Comparison of ENCODE assay signal across 22 cellular contexts in the genomic region with DNA sequence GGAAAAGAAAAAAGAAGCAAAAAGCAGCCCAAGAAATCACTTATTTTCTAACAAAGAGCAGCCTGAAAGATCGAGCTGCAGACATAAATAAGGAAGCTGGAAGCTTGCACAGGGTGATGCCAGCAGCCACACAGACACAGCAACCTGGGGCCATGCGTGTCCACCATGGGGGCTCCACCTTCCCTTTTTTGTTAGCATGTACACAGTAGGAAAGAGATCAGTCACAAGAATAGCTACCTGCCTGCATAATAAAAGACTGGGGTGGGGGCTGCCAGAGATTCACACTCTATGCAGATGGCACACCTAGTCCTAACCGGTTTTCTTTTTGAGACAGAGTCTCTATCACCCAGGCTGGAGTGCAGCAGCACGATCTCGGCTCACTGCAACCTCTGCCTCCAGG. TPM values are rescaled to one million over a fixed set of nuclear protein-coding genes. Genes with fewer than 3 reads are reported as not detected.
DNase-seq lines count a peak whose midpoint lies in the region; ATAC-seq, FAIRE-seq and TF ChIP-seq lines count a peak whose summit lies in the region.
"Had no signal": no experiment of that assay in that cellular context is flagged by ENCODE, and none has a peak within 500 bp of the region (broad histone marks: within the 10 kb centered on the region; RNA-seq: fewer than 3 reads in every experiment).

No MANE protein-coding gene starts in this region.

- TF ChIP-seq EP300 in HepG2 (IDR thresholded peaks at IDR 0.05; ENCODE audit: low read depth in 2 of 2, low read length in 2 of 2) (no peak), HepG2 (CRISPR knock-in tag; IDR thresholded peaks at IDR 0.05; ENCODE audit: borderline replicate concordance) (no peak)

- no peak for DNase-seq in HepG2 (ENCODE audit: low spot score)
- no peak for DNase-seq in right lobe of liver
- no peak for DNase-seq in WERI-Rb-1
- DNase-seq in vagina (ENCODE audit: extremely low spot score in 2 of 2) = no peak
- DNase-seq in ACHN = no peak
- DNase-seq: Calu3; CD8-positive, alpha-beta T cell; DMS53; HFFc6; NCI-H1105; NCI-H1694; NCI-H2081 treated with DMSO at 0.1 percent for 48 hours; NCI-H446 treated with DMSO at 0.1 percent for 48 hours; NCI-H69 had no signal

- H3K36me3 ChIP-seq in HepG2 (replicated peaks in 1 of 2; ENCODE audit: control insufficient read depth in 1 of 2, insufficient read depth in 2 of 2, low read length in 2 of 2) = no peaks in the 10 kb centered on the region
- H3K36me3 ChIP-seq in right lobe of liver = no peaks in the 10 kb centered on the region
- H3K36me3 ChIP-seq in WERI-Rb-1 = peaks cover 8% of the 10 kb centered on the region
- H3K36me3 ChIP-seq in iPS-18a (ENCODE audit: control insufficient read depth, low read depth, low read length) = no peaks in the 10 kb centered on the region
- H3K36me3 ChIP-seq in vagina = no peaks in the 10 kb centered on the region

- H3K4me3 ChIP-seq in HepG2 (replicated peaks in 1 of 3; ENCODE audit: insufficient read depth in 1 of 3, low read depth in 2 of 3, low read length in 3 of 3) (no peak overlapping the region), right lobe of liver (no peak overlapping the region), WERI-Rb-1 (ENCODE audit: low read depth, low read length) (no peak overlapping the region), iPS-18a (ENCODE audit: low read length) (peak overlapping the region; percentile 2), vagina (no peak overlapping the region)
- H3K4me3 ChIP-seq: BLaER1 had no signal

- in situ Hi-C loops in HepG2 (cut with HindIII; ENCODE audit: extremely low pct_ligation_motif_present, low pct_unique_long_range_greater_than_20kb) (no loop called here), ACHN (cut with HindIII; ENCODE audit: low pct_ligation_motif_present, low pct_unique_long_range_greater_than_20kb, low sequenced_read_pairs) (no loop called here)

- ATAC-seq in HepG2 (no peak), right lobe of liver (no peak), HG02571 (IDR thresholded peaks at IDR 0.05; ENCODE audit: unreplicated experiment) (no peak), GM18519 (IDR thresholded peaks at IDR 0.05; ENCODE audit: low FRiP score, unreplicated experiment) (no peak)
- ATAC-seq: CD8-positive, alpha-beta T cell; Right ventricle myocardium inferior had no signal

- H3K27me3 ChIP-seq in HepG2 (ENCODE audit: control insufficient read depth in 1 of 2, insufficient read depth in 2 of 2, low read length in 2 of 2) = no peaks in the 10 kb centered on the region; a peak in 1 of 5 replicates
- H3K27me3 ChIP-seq in right lobe of liver = no peaks in the 10 kb centered on the region
- no peaks in the 10 kb centered on the region for H3K27me3 ChIP-seq in WERI-Rb-1 (ENCODE audit: insufficient read depth, low read depth, severe bottlenecking)
- no peaks in the 10 kb centered on the region for H3K27me3 ChIP-seq in iPS-18a (ENCODE audit: control insufficient read depth, insufficient read depth, low read length)
- H3K27me3 ChIP-seq in vagina = no peaks in the 10 kb centered on the region
- H3K27me3 ChIP-seq: BLaER1 had no signal

- no peak for TF ChIP-seq CTCF in HepG2 (CRISPR knock-in tag; IDR thresholded peaks at IDR 0.05)
- no peak for TF ChIP-seq CTCF in right lobe of liver (IDR thresholded peaks at IDR 0.05)
- no peak for TF ChIP-seq CTCF in WERI-Rb-1 (IDR thresholded peaks at IDR 0.05; ENCODE audit: low read depth, low read length)
- TF ChIP-seq CTCF in vagina (IDR thresholded peaks at IDR 0.05) = no peak

- H3K9ac ChIP-seq in HepG2 (ENCODE audit: insufficient read depth, low read depth, low read length) (no peak overlapping the region), iPS-18a (ENCODE audit: low read length) (no peak overlapping the region)
- H3K9ac ChIP-seq: BLaER1 had no signal

- intact Hi-C loops in HepG2 (cut with micrococcal nuclease; ENCODE audit: unreplicated experiment) = loop anchor here (2.0 kb wide), 1 partner anchor 53 kb away; no protein-coding TSS in a partner anchor
- intact Hi-C loops in right lobe of liver (cut with DNase I) = no loop called here
- intact Hi-C loops in vagina (cut with DNase I) = loop anchor here (10.0 kb wide), 1 partner anchor 55 kb away; a partner anchor contains a TSS

- WGBS in HepG2 (ENCODE audit: low lambda C conversion rate) = 92% methylated on average over 5 of the region's 5 CpGs
- WGBS in right lobe of liver (ENCODE audit: insufficient coverage, low coverage, low lambda C conversion rate, missing lambda C conversion rate) = 83% methylated on average over 2 of the region's 5 CpGs

- H4K20me1 ChIP-seq in HepG2 (ENCODE audit: insufficient read depth, low read length) = 0 out of 2 replicates have a peak, but pooled peaks cover 3% of the 10 kb centered on the region

- TF ChIP-seq POLR2A in HepG2 (IDR thresholded peaks at IDR 0.05; ENCODE audit: insufficient read depth in 1 of 2, low read depth in 2 of 2, low read length in 2 of 2) = no peak
- TF ChIP-seq POLR2A in right lobe of liver (IDR thresholded peaks at IDR 0.05) = no peak
- no peak for TF ChIP-seq POLR2A in vagina (IDR thresholded peaks at IDR 0.05)

- no TSS peak for BruUV-seq in HepG2 (replicated peaks; lab: Mats Ljungman, UMichigan)

- H3K9me3 ChIP-seq in HepG2 (ENCODE audit: low read length) = no peaks in the 10 kb centered on the region
- H3K9me3 ChIP-seq in right lobe of liver = no peaks in the 10 kb centered on the region
- peaks cover 4% of the 10 kb centered on the region for H3K9me3 ChIP-seq in WERI-Rb-1 (ENCODE audit: severe bottlenecking)
- H3K9me3 ChIP-seq in iPS-18a (ENCODE audit: control insufficient read depth, low read depth, low read length) = no peaks in the 10 kb centered on the region
- no peaks in the 10 kb centered on the region for H3K9me3 ChIP-seq in vagina
- H3K9me3 ChIP-seq: BLaER1 had no signal

- H3K79me2 ChIP-seq in HepG2 (ENCODE audit: insufficient read depth, low read length) = peaks cover 22% of the 10 kb centered on the region

- no peak overlapping the region for H3K4me2 ChIP-seq in HepG2 (ENCODE audit: low read depth, low read length)
- H3K4me2 ChIP-seq: BLaER1 had no signal

- no peak for FAIRE-seq in HepG2 (lab: Jason Lieb, UNC)
- FAIRE-seq: A204.1, H54, RCC 7860 had no signal

- no peak overlapping the region for H2AFZ ChIP-seq in HepG2 (ENCODE audit: low read length)

- no peak for TF ChIP-seq RAD21 in HepG2 (CRISPR knock-in tag; IDR thresholded peaks at IDR 0.05)

- H3K27ac ChIP-seq in HepG2 (ENCODE audit: extremely low read length, insufficient read depth, low read length) (peak overlapping the region; percentile 65), right lobe of liver (no peak overlapping the region), WERI-Rb-1 (peak overlapping the region; percentile 67), iPS-18a (ENCODE audit: low read length) (no peak overlapping the region), vagina (no peak overlapping the region)
- H3K27ac ChIP-seq: BLaER1 had no signal

- CTCF ChIA-PET in HepG2 (lab: Yijun Ruan, JAX; ENCODE audit: low intra/inter-chr PET ratio, low total read pairs) = no interaction called here

- POLR2A ChIA-PET in HepG2 (lab: Yijun Ruan, JAX) = interaction anchor here (1.4 kb wide), 1 partner anchor 10 kb away, joined by 10 read pairs; no protein-coding TSS in a partner anchor

- H3K4me1 ChIP-seq in HepG2 (ENCODE audit: insufficient read depth, low read length) (peaks cover 75% of the 10 kb centered on the region), right lobe of liver (peaks cover 0 to 26% (median 6%) of the 10 kb centered on the region in 4 donors), iPS-18a (ENCODE audit: control insufficient read depth, low read depth, low read length) (peaks cover 25% of the 10 kb centered on the region), vagina (peaks cover 16% of the 10 kb centered on the region)

RNA-seq across cellular contexts. Expression of a gene that starts 2.9 kb away (rescaled TPM):
- total RNA-seq in HepG2 (2016; rRNA removed; fragmentation: Illumina TruSeq; extraction: Trizol) (100 and 114 TPM in 2 replicates), right lobe of liver (10 to 100 TPM; 17.0 to 28.5 (median 21.5) TPM), vagina (20.1 TPM)
- 34.2 and 39.4 TPM in 2 replicates for total RNA-seq in HepG2 (2016; cell fraction: cytosol; rRNA removed; fragmentation: Illumina TruSeq; extraction: Trizol; ENCODE audit: low read depth)
- 93.7 and 119 TPM in 2 replicates for total RNA-seq in HepG2 (2016; cell fraction: insoluble cytoplasmic fraction; rRNA removed; fragmentation: Illumina TruSeq; extraction: Trizol)
- 65.8 and 70.3 TPM in 2 replicates for total RNA-seq in HepG2 (2016; cell fraction: membrane; rRNA removed; fragmentation: Illumina TruSeq; extraction: Trizol)
- total RNA-seq in HepG2 (2016; cell fraction: nucleus; rRNA removed; fragmentation: Illumina TruSeq; extraction: Trizol) = 79.5 and 91.1 TPM in 2 replicates
- 202 and 209 TPM in 2 replicates for polyA plus RNA-seq in HepG2 (2011; rRNA removed)
- 91.7 and 128 TPM in 2 replicates for polyA plus RNA-seq in HepG2 (2011; cell fraction: cytosol; rRNA removed)
- polyA plus RNA-seq in HepG2 (2011; cell fraction: nucleus; rRNA removed) = 359 and 415 TPM in 2 replicates
- polyA plus RNA-seq in HepG2 (2012) = 100 and 126 TPM in 2 replicates
- polyA plus RNA-seq in HepG2 (2016; cell fraction: cytosol; fragmentation: Illumina TruSeq; extraction: Trizol; ENCODE audit: low read depth) = 35.1 and 35.8 TPM in 2 replicates
- polyA plus RNA-seq in HepG2 (2016; cell fraction: insoluble cytoplasmic fraction; fragmentation: Illumina TruSeq; extraction: Trizol; ENCODE audit: low read depth) = 160 and 184 TPM in 2 replicates
- polyA plus RNA-seq in HepG2 (2016; cell fraction: membrane; fragmentation: Illumina TruSeq; extraction: Trizol; ENCODE audit: low read depth) = 62.2 and 66.8 TPM in 2 replicates
- polyA plus RNA-seq in HepG2 (2016; cell fraction: nucleus; fragmentation: Illumina TruSeq; extraction: Trizol; ENCODE audit: insufficient read depth, low read depth) = 277 TPM in 2 replicates
- 74.3 and 87.7 TPM in 2 replicates for polyA minus RNA-seq in HepG2 (2011; rRNA and poly(A)+ RNA removed; ENCODE audit: low replicate concordance)
- 102 and 132 TPM in 2 replicates for polyA minus RNA-seq in HepG2 (2011; cell fraction: cytosol; rRNA and poly(A)+ RNA removed)
- polyA minus RNA-seq in HepG2 (2011; cell fraction: nucleus; rRNA and poly(A)+ RNA removed) = 80.2 and 123 TPM in 2 replicates

RNA-seq across cellular contexts. Expression of a gene that starts 58.7 kb away (rescaled TPM):
- total RNA-seq in HepG2 (2016; rRNA removed; fragmentation: Illumina TruSeq; extraction: Trizol) (45.7 and 109 TPM in 2 replicates), right lobe of liver (10 to 100 TPM; 20.3 to 45.4 (median 32.2) TPM), vagina (89.4 TPM)
- total RNA-seq in HepG2 (2016; cell fraction: cytosol; rRNA removed; fragmentation: Illumina TruSeq; extraction: Trizol; ENCODE audit: low read depth) = 31.6 and 37.7 TPM in 2 replicates
- total RNA-seq in HepG2 (2016; cell fraction: insoluble cytoplasmic fraction; rRNA removed; fragmentation: Illumina TruSeq; extraction: Trizol) = 40.9 and 111 TPM in 2 replicates
- total RNA-seq in HepG2 (2016; cell fraction: membrane; rRNA removed; fragmentation: Illumina TruSeq; extraction: Trizol) = 40.3 and 50.9 TPM in 2 replicates
- total RNA-seq in HepG2 (2016; cell fraction: nucleus; rRNA removed; fragmentation: Illumina TruSeq; extraction: Trizol) = 138 and 175 TPM in 2 replicates
- polyA plus RNA-seq in HepG2 (2011; rRNA removed) = 87.2 and 87.6 TPM in 2 replicates
- polyA plus RNA-seq in HepG2 (2011; cell fraction: cytosol; rRNA removed) = 33.2 and 46.3 TPM in 2 replicates
- polyA plus RNA-seq in HepG2 (2011; cell fraction: nucleus; rRNA removed) = 67.6 and 82.1 TPM in 2 replicates
- 91.6 and 103 TPM in 2 replicates for polyA plus RNA-seq in HepG2 (2012)
- 12.2 and 15.7 TPM in 2 replicates for polyA plus RNA-seq in HepG2 (2016; cell fraction: cytosol; fragmentation: Illumina TruSeq; extraction: Trizol; ENCODE audit: low read depth)
- 37.5 and 38.4 TPM in 2 replicates for polyA plus RNA-seq in HepG2 (2016; cell fraction: insoluble cytoplasmic fraction; fragmentation: Illumina TruSeq; extraction: Trizol; ENCODE audit: low read depth)
- 22.7 and 27.3 TPM in 2 replicates for polyA plus RNA-seq in HepG2 (2016; cell fraction: membrane; fragmentation: Illumina TruSeq; extraction: Trizol; ENCODE audit: low read depth)
- polyA plus RNA-seq in HepG2 (2016; cell fraction: nucleus; fragmentation: Illumina TruSeq; extraction: Trizol; ENCODE audit: insufficient read depth, low read depth) = 273 and 274 TPM in 2 replicates
- polyA minus RNA-seq in HepG2 (2011; rRNA and poly(A)+ RNA removed; ENCODE audit: low replicate concordance) = 41.3 and 47.7 TPM in 2 replicates
- 41.9 and 57.0 TPM in 2 replicates for polyA minus RNA-seq in HepG2 (2011; cell fraction: cytosol; rRNA and poly(A)+ RNA removed)
- polyA minus RNA-seq in HepG2 (2011; cell fraction: nucleus; rRNA and poly(A)+ RNA removed) = 147 and 171 TPM in 2 replicates

Comparison
In these comparisons a context has a peak if more than half of its experiments do, and no peak if none do; other contexts are left out.
1. H3K27ac ChIP-seq: peak in HepG2 (single experiment) and WERI-Rb-1 (single experiment); none in right lobe of liver (0 of 3), iPS-18a (single experiment) and vagina (single experiment).
2. intact Hi-C loops: an anchor here in HepG2 (2.0 kb wide) and vagina (10.0 kb wide); none called in right lobe of liver.